In the genomic region with DNA sequence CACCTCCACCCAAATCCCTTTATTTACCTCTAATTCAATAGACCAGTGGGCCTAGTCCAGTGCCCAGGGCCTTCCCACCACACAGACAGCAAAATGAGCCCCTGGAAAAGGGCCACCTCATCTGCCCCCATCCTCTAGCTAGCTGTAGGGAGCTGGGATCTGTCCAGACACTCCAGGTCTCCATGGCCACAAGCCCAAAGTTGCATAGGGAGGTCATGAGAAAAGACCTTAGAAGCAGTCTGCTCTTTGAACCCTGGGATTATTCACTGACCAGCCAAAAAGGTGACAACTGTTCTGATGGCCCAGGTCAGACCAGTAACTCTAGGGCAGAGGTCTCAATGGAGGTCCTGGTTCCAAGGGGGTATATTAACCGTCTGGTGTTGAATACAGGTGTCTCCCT, we compare ENCODE assay signal across 11 cellular contexts. TPM values are rescaled to one million over a fixed set of nuclear protein-coding genes. Genes with fewer than 3 reads are reported as not detected.
DNase-seq lines count a peak whose midpoint lies in the region; ATAC-seq and TF ChIP-seq lines count a peak whose summit lies in the region.
"Had no signal": no experiment of that assay in that cellular context is flagged by ENCODE, and none has a peak within 500 bp of the region (broad histone marks: within the 10 kb centered on the region; RNA-seq: fewer than 3 reads in every experiment).

No MANE protein-coding gene starts in this region.

- peak overlapping the region; percentile 87; the same call in 1 of the 2 replicates for H3K4me3 Mint-ChIP-seq in HFFc6
- peak overlapping the region; percentile 17 for H3K4me3 Mint-ChIP-seq in memory B cell

- H3K27me3 Mint-ChIP-seq in HFFc6 (ENCODE audit: insufficient read depth) (peaks cover 8% of the 10 kb centered on the region), memory B cell (peaks cover 39% of the 10 kb centered on the region)

- ATAC-seq in memory B cell (ENCODE audit: low read depth) (no peak), GM21825 (IDR thresholded peaks at IDR 0.05; ENCODE audit: unreplicated experiment) (no peak), HG03521 (IDR thresholded peaks at IDR 0.05; ENCODE audit: unreplicated experiment) (no peak)
- ATAC-seq: foreskin keratinocyte had no signal

- H3K4me1 Mint-ChIP-seq in HFFc6 (ENCODE audit: low read depth) (peaks cover 74% of the 10 kb centered on the region), memory B cell (peaks cover 44% of the 10 kb centered on the region)

- H3K4me1 ChIP-seq in ascending aorta (peaks cover 8 to 49% of the 10 kb centered on the region in 2 donors), stomach (peaks cover 52 to 80% (median 71%) of the 10 kb centered on the region in 4 donors)

- H3K4me3 ChIP-seq in ascending aorta (no peak overlapping the region), stomach (no peak overlapping the region)

- H3K27ac ChIP-seq in ascending aorta = peak overlapping the region; percentile 97 to 98
- H3K27ac ChIP-seq in stomach = peak overlapping the region; percentile 34 to 99 (median 99)
- H3K27ac ChIP-seq: foreskin keratinocyte had no signal

- WGBS in stomach, 5 donors = 70 to 90% (median 81%) methylated on average over 1 of the region's 1 CpG; no CpG with 5 or more reads in 1 of the 5 donors

- H3K36me3 Mint-ChIP-seq in HFFc6 (ENCODE audit: low read depth) (no peaks in the 10 kb centered on the region; the same call in 1 of the 2 replicates), memory B cell (peaks cover 2% of the 10 kb centered on the region)

- TF ChIP-seq POLR2A in stomach (IDR thresholded peaks at IDR 0.05) = no peak

- intact Hi-C loops in ascending aorta (cut with DNase I) (loop anchor here (2.0 kb wide), 2 partner anchors 32 to 34 kb away; no protein-coding TSS in a partner anchor), stomach (cut with DNase I; ENCODE audit: low total_unique reads) (loop anchor here (10.0 kb wide), 1 partner anchor 58 kb away; no protein-coding TSS in a partner anchor)

- TF ChIP-seq EP300 in stomach (IDR thresholded peaks at IDR 0.05) = no peak

- DNase-seq in HFFc6 (no peak), ascending aorta (ENCODE audit: low spot score in 2 of 2) (no peak), memory B cell (ENCODE audit: low spot score in 2 of 2) (no peak), stomach (no peak), A172 (ENCODE audit: low spot score) (no peak), dermis blood vessel endothelial cell (no peak)
- DNase-seq: foreskin keratinocyte; midbrain; stimulated activated naive CD4-positive, alpha-beta T cell treated with Interleukin-2 at 50 U/mL for 16 hours had no signal

- H3K27me3 ChIP-seq in ascending aorta = no peaks in the 10 kb centered on the region
- H3K27me3 ChIP-seq in stomach = no peaks in the 10 kb centered on the region

- H3K36me3 ChIP-seq in ascending aorta (no peaks in the 10 kb centered on the region), stomach (no peaks in the 10 kb centered on the region)

- H3K27ac Mint-ChIP-seq in HFFc6 = peak overlapping the region; percentile 96
- H3K27ac Mint-ChIP-seq in memory B cell = no peak overlapping the region

- no peaks in the 10 kb centered on the region for H3K9me3 ChIP-seq in ascending aorta
- H3K9me3 ChIP-seq in stomach = no peaks in the 10 kb centered on the region

- no peaks in the 10 kb centered on the region for H3K9me3 Mint-ChIP-seq in HFFc6
- H3K9me3 Mint-ChIP-seq in memory B cell = peaks cover 2% of the 10 kb centered on the region

- TF ChIP-seq CTCF in HFFc6 (IDR thresholded peaks at IDR 0.05) (no peak), ascending aorta (IDR thresholded peaks at IDR 0.05) (no peak), stomach (IDR thresholded peaks at IDR 0.05) (no peak)

RNA-seq across cellular contexts. Expression of a gene that starts 2.0 kb away (rescaled TPM):
- 10 to 100 TPM; 34.0 to 41.0 (median 34.9) TPM for total RNA-seq in HFFc6 (2021; fragmentation: NEBNext Ultra II Directional; extraction: Animal tissue kit (Norgen Biotek cat#: 25700))
- total RNA-seq in ascending aorta (76.1 TPM), stomach (100 to 1,000 TPM in 1 of 5 donors, 10 to 100 TPM in 4; 10.5 to 111 (median 23.6) TPM), dermis blood vessel endothelial cell (6.5 and 6.8 TPM in 2 replicates)
- 10 to 100 TPM; 16.5 to 30.1 (median 19.8) TPM for polyA plus RNA-seq in stomach
- 8.0 and 11.6 TPM in 2 replicates for total RNA-seq in A172 (2014; rRNA removed; shearing (Covaris generic))

RNA-seq across cellular contexts. Expression of a gene that starts 34.8 kb away (rescaled TPM):
- 10 to 100 TPM; 41.7 to 56.5 (median 51.8) TPM for total RNA-seq in HFFc6 (2021; fragmentation: NEBNext Ultra II Directional; extraction: Animal tissue kit (Norgen Biotek cat#: 25700))
- total RNA-seq in ascending aorta (47.4 TPM), stomach (100 to 1,000 TPM in 1 of 5 donors, 10 to 100 TPM in 3, 1 to 10 TPM in 1; 7.8 to 103 (median 31.0) TPM), dermis blood vessel endothelial cell (30.8 and 36.4 TPM in 2 replicates)
- 10 to 100 TPM; 15.8 to 27.2 (median 19.7) TPM for polyA plus RNA-seq in stomach
- 43.4 and 50.5 TPM in 2 replicates for total RNA-seq in A172 (2014; rRNA removed; shearing (Covaris generic))

RNA-seq across cellular contexts. Expression of a gene that starts 53.8 kb away (rescaled TPM):
- 100 to 1,000 TPM; 216 to 296 (median 271) TPM for total RNA-seq in HFFc6 (2021; fragmentation: NEBNext Ultra II Directional; extraction: Animal tissue kit (Norgen Biotek cat#: 25700))
- total RNA-seq in ascending aorta (89.4 TPM), stomach (100 to 1,000 TPM; 160 to 351 (median 242) TPM), dermis blood vessel endothelial cell (415 and 532 TPM in 2 replicates)
- 10 to 100 TPM; 81.7 to 97.9 (median 84.0) TPM for polyA plus RNA-seq in stomach
- 501 and 612 TPM in 2 replicates for total RNA-seq in A172 (2014; rRNA removed; shearing (Covaris generic))
